ENCODE assay signal across 15 cellular contexts in genomic region chr7:30562498-30562897, GRCh38. TPM values are rescaled to one million over a fixed set of nuclear protein-coding genes. Genes with fewer than 3 reads are reported as not detected.
DNase-seq lines count a peak whose midpoint lies in the region; ATAC-seq and TF ChIP-seq lines count a peak whose summit lies in the region.
"Had no signal": no experiment of that assay in that cellular context is flagged by ENCODE, and none has a peak within 500 bp of the region (broad histone marks: within the 10 kb centered on the region; RNA-seq: fewer than 3 reads in every experiment).

No MANE protein-coding gene starts in this region.

- H3K18ac ChIP-seq in trophoblast cell (ENCODE audit: low read length) = no peak overlapping the region

- 56 to 72% (median 65%) methylated on average over 6 of the region's 6 CpGs for WGBS in adrenal gland, 4 donors
- WGBS in trophoblast cell (ENCODE audit: extremely low coverage, insufficient coverage, insufficient read length) = no CpG with 5 or more reads among the region's 6 CpGs

- no peak overlapping the region for H2AFZ ChIP-seq in trophoblast cell (ENCODE audit: insufficient read depth, low read length, poor library complexity)

- H3K4me2 ChIP-seq in trophoblast cell (ENCODE audit: low read length) = no peak overlapping the region

- no peak overlapping the region for H3K4me3 ChIP-seq in brain microvascular endothelial cell (ENCODE audit: low read depth, low read length)
- no peak overlapping the region for H3K4me3 ChIP-seq in adrenal gland
- no peak overlapping the region for H3K4me3 ChIP-seq in trophoblast cell (ENCODE audit: low read depth, low read length)
- H3K4me3 ChIP-seq: GM12878, heart left ventricle, right atrium auricular region had no signal

- H3K36me3 ChIP-seq in brain microvascular endothelial cell (replicated peaks) (no peaks in the 10 kb centered on the region), adrenal gland (replicated peaks in 1 of 2) (peaks cover 0 to 9% of the 10 kb centered on the region in 2 donors), trophoblast cell (ENCODE audit: control insufficient read depth in 1 of 2, insufficient read depth in 2 of 2, low read length in 2 of 2) (no peaks in the 10 kb centered on the region)
- H3K36me3 ChIP-seq: WERI-Rb-1 had no signal

- in situ Hi-C loops in G401 (cut with HindIII; ENCODE audit: low sequenced_read_pairs) (no loop called here), brain microvascular endothelial cell (cut with HindIII; ENCODE audit: low pct_ligation_motif_present, low sequenced_read_pairs) (no loop called here)

- no peaks in the 10 kb centered on the region for H3K9me3 ChIP-seq in adrenal gland (replicated peaks in 1 of 3)
- no peaks in the 10 kb centered on the region for H3K9me3 ChIP-seq in trophoblast cell (ENCODE audit: insufficient read depth, low read depth, low read length)
- H3K9me3 ChIP-seq: heart left ventricle, right atrium auricular region had no signal

- H3K23ac ChIP-seq in trophoblast cell (ENCODE audit: low read length) = no peak overlapping the region

- H4K91ac ChIP-seq in trophoblast cell (ENCODE audit: low read depth, low read length) = no peak overlapping the region

- intact Hi-C loops in adrenal gland (cut with DNase I) = loop anchor here (5.0 to 10.0 kb wide), 4 partner anchors 48 to 398 kb away; no protein-coding TSS in a partner anchor

- H4K12ac ChIP-seq in trophoblast cell (ENCODE audit: low read depth, low read length) = no peak overlapping the region

- H3K27ac ChIP-seq in brain microvascular endothelial cell = no peak overlapping the region
- peak overlapping the region in 2 of 5 donors; percentile 31 to 50 for H3K27ac ChIP-seq in adrenal gland
- no peak overlapping the region for H3K27ac ChIP-seq in trophoblast cell (ENCODE audit: low read depth, low read length)
- H3K27ac ChIP-seq: WERI-Rb-1 had no signal

- no peak for ATAC-seq in HG02885 (IDR thresholded peaks at IDR 0.05; ENCODE audit: poor library complexity, unreplicated experiment)
- ATAC-seq: GM12878 had no signal

- H3K4me1 ChIP-seq in adrenal gland (replicated peaks in 1 of 2) = peaks cover 0 to 12% of the 10 kb centered on the region in 2 donors
- peaks cover 5 to 9% of the 10 kb centered on the region in 2 experiments for H3K4me1 ChIP-seq in trophoblast cell (ENCODE audit: control insufficient read depth in 1 of 2, insufficient read depth in 2 of 2, low read length in 2 of 2)

- peak; percentile 56 for DNase-seq in G401 (ENCODE audit: low spot score)
- peak; percentile 26 for DNase-seq in NCI-H2227 treated with DMSO at 0.1 percent for 48 hours (lab: John Stamatoyannopoulos, UW)
- peak; percentile 74 for DNase-seq in brain microvascular endothelial cell
- DNase-seq in lung microvascular endothelial cell (ENCODE audit: low read depth in 2 of 2) = peak; percentile 70 to 93
- no peak for DNase-seq in adrenal gland
- no peak for DNase-seq in trophoblast cell
- DNase-seq in GM10266 (ENCODE audit: extremely low spot score) = no peak
- DNase-seq: activated T-cell treated with anti-CD3 and anti-CD28 coated beads, Interleukin-2, amount 50 U/mL, for 24 hours; heart left ventricle; mesendoderm; RPMI8226; WERI-Rb-1 had no signal

- no peaks in the 10 kb centered on the region for H3K79me2 ChIP-seq in trophoblast cell (ENCODE audit: control insufficient read depth, insufficient read depth, low read length, poor library complexity)

- H3K14ac ChIP-seq in trophoblast cell (ENCODE audit: low read length) = no peak overlapping the region

- no peak overlapping the region for H3K4ac ChIP-seq in trophoblast cell (ENCODE audit: low read depth, low read length)

- no peak overlapping the region for H3K9ac ChIP-seq in trophoblast cell (ENCODE audit: low read length)

- TF ChIP-seq CTCF in brain microvascular endothelial cell (IDR thresholded peaks at IDR 0.05; ENCODE audit: low read depth, low read length, missing control alignments) = peak; percentile 57
- no peak for TF ChIP-seq CTCF in adrenal gland (IDR thresholded peaks at IDR 0.05)
- no peak for TF ChIP-seq CTCF in GM10266 (IDR thresholded peaks at IDR 0.05; ENCODE audit: control insufficient read depth, insufficient read depth, low read depth, missing control alignments)

- no peak overlapping the region for H2BK120ac ChIP-seq in trophoblast cell (ENCODE audit: insufficient read depth, low read length, poor library complexity)

- no peak overlapping the region for H4K8ac ChIP-seq in trophoblast cell (ENCODE audit: low read depth, low read length)

- TF ChIP-seq POLR2A in adrenal gland (IDR thresholded peaks at IDR 0.05) = no peak

- H2BK12ac ChIP-seq in trophoblast cell (ENCODE audit: low read length) = no peak overlapping the region

- no peak overlapping the region for H2AK5ac ChIP-seq in trophoblast cell (ENCODE audit: low read length)

- peaks cover 7% of the 10 kb centered on the region for H3K79me1 ChIP-seq in trophoblast cell (ENCODE audit: low read length)

- H3K27me3 ChIP-seq in brain microvascular endothelial cell (replicated peaks) = no peaks in the 10 kb centered on the region
- H3K27me3 ChIP-seq in adrenal gland = no peaks in the 10 kb centered on the region
- H3K27me3 ChIP-seq in trophoblast cell (ENCODE audit: insufficient read depth, low read length) = no peaks in the 10 kb centered on the region
- H3K27me3 ChIP-seq: heart left ventricle, right atrium auricular region had no signal

- H2BK5ac ChIP-seq in trophoblast cell (ENCODE audit: low read depth, low read length, poor library complexity) = no peak overlapping the region

RNA-seq across cellular contexts. Expression of gene GARS1, which starts 32.2 kb away (rescaled TPM):
- 171 and 234 TPM in 2 replicates for total RNA-seq in G401 (2014; rRNA removed; shearing (Covaris generic))
- total RNA-seq in lung microvascular endothelial cell (63.0 and 75.0 TPM in 2 replicates), adrenal gland (100 to 1,000 TPM in 1 of 8 donors, 10 to 100 TPM in 7; 36.3 to 120 (median 69.4) TPM)
- 100 to 1,000 TPM in 1 of 3 donors, 10 to 100 TPM in 2; 54.1 to 188 (median 76.9) TPM for polyA plus RNA-seq in adrenal gland
- 214 and 226 TPM in 2 replicates for polyA plus RNA-seq in trophoblast cell (2013)

RNA-seq across cellular contexts. Expression of gene GGCT, which starts 57.9 kb away (rescaled TPM):
- total RNA-seq in G401 (2014; rRNA removed; shearing (Covaris generic)) = 59.2 and 89.5 TPM in 2 replicates
- 22.2 and 26.2 TPM in 2 replicates for total RNA-seq in lung microvascular endothelial cell
- 10 to 100 TPM; 18.6 to 62.6 (median 37.4) TPM for total RNA-seq in adrenal gland
- polyA plus RNA-seq in adrenal gland = 10 to 100 TPM; 58.3 to 67.8 (median 58.5) TPM
- 40.8 and 41.0 TPM in 2 replicates for polyA plus RNA-seq in trophoblast cell (2013)

Comparison
In these comparisons a context has a peak if more than half of its experiments do, and no peak if none do; other contexts are left out.
1. DNase-seq: peak in G401 (single experiment), NCI-H2227 treated with DMSO at 0.1 percent for 48 hours (single experiment), brain microvascular endothelial cell (single experiment) and lung microvascular endothelial cell (2 of 2); none in adrenal gland (0 of 7), trophoblast cell (0 of 2) and GM10266 (single experiment).